In the genomic region with DNA sequence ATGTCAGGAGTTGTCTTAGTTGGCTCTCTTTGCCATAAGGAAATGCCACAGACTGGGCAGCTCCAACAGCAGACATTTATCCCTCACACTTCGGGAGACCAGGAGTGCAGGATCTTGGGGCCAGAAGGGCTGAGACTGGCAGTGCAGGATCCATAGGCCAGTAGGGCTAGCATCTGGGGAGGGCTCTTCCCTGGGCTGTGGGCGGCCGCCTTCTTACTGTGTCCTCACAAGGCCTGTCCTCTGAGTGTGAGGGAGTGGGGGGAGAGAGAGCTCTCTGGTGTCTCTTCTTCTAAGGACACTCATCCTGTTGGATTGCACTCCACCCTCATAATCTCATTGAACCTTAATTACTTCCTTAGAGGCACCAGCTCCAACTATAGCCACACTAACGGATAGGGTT, we compare ENCODE assay signal across 6 cellular contexts.
DNase-seq lines count a peak whose midpoint lies in the region; ATAC-seq and TF ChIP-seq lines count a peak whose summit lies in the region.
"Not testable (repeated sequence)": the region's sequence is repeated elsewhere in the genome, so short reads cannot be mapped to it uniquely, and the experiment has no call there.

No MANE protein-coding gene starts in this region.

- H3K4me2 ChIP-seq in osteoblast (ENCODE audit: insufficient read depth, low read length) = peak overlapping the region; percentile 60

- not testable (repeated sequence) for DNase-seq in HFFc6; osteoblast (ENCODE audit: insufficient read length, low spot score, missing footprints); stimulated activated effector memory CD8-positive, alpha-beta T cell treated with anti-CD3 and anti-CD28 coated beads, Interleukin-12 subunit alpha, Interleukin-12 subunit beta, amount 100 ng/mL, for 72 hours (ENCODE audit: low spot score in 2 of 2)
- DNase-seq in WERI-Rb-1 (peak; percentile 54), chondrocyte (ENCODE audit: low spot score) (peak; percentile 44)

- peak overlapping the region; percentile 69 for H3K4me3 Mint-ChIP-seq in HFFc6
- not testable (repeated sequence) for H3K4me3 Mint-ChIP-seq in chondrocyte (ENCODE audit: unreplicated experiment)
- H3K4me3 Mint-ChIP-seq in stimulated activated effector memory CD8-positive, alpha-beta T cell treated with anti-CD3 and anti-CD28 coated beads, Interleukin-12 subunit alpha, Interleukin-12 subunit beta, amount 100 ng/mL, for 72 hours = peak overlapping the region; percentile 17

- not testable (repeated sequence) for H3K9me3 Mint-ChIP-seq in HFFc6; chondrocyte (ENCODE audit: low read depth); stimulated activated effector memory CD8-positive, alpha-beta T cell treated with anti-CD3 and anti-CD28 coated beads, Interleukin-12 subunit alpha, Interleukin-12 subunit beta, amount 100 ng/mL, for 72 hours

- H3K27ac Mint-ChIP-seq in HFFc6; chondrocyte (ENCODE audit: unreplicated experiment); stimulated activated effector memory CD8-positive, alpha-beta T cell treated with anti-CD3 and anti-CD28 coated beads, Interleukin-12 subunit alpha, Interleukin-12 subunit beta, amount 100 ng/mL, for 72 hours: not testable (repeated sequence)

- H3K4me3 ChIP-seq in ACC112 (ENCODE audit: low read depth, low read length) (0 out of 2 replicates have a peak overlapping the region, but pooled peaks have one; percentile 54), osteoblast (ENCODE audit: insufficient read depth, low read length) (peak overlapping the region; percentile 54)
- H3K4me3 ChIP-seq in WERI-Rb-1 (ENCODE audit: low read depth, low read length) = not testable (repeated sequence)

- ATAC-seq in stimulated activated effector memory CD8-positive, alpha-beta T cell treated with anti-CD3 and anti-CD28 coated beads, Interleukin-12 subunit alpha, Interleukin-12 subunit beta, amount 100 ng/mL, for 72 hours = not testable (repeated sequence)

- not testable (repeated sequence) for H3K36me3 ChIP-seq in ACC112 (ENCODE audit: insufficient read depth, low read length); WERI-Rb-1; osteoblast (ENCODE audit: insufficient read depth, low read length)

- not testable (repeated sequence) for H3K4me1 Mint-ChIP-seq in HFFc6 (ENCODE audit: low read depth); chondrocyte (ENCODE audit: low read depth); stimulated activated effector memory CD8-positive, alpha-beta T cell treated with anti-CD3 and anti-CD28 coated beads, Interleukin-12 subunit alpha, Interleukin-12 subunit beta, amount 100 ng/mL, for 72 hours

- H3K9me3 ChIP-seq in WERI-Rb-1 (ENCODE audit: severe bottlenecking); osteoblast (ENCODE audit: low read depth, low read length): not testable (repeated sequence)

- not testable (repeated sequence) for H2AFZ ChIP-seq in ACC112 (ENCODE audit: low read length, unreplicated experiment); osteoblast (ENCODE audit: low read length)

- H3K4me1 ChIP-seq in ACC112 (ENCODE audit: control insufficient read depth, insufficient read depth, low read length, unreplicated experiment); osteoblast (ENCODE audit: insufficient read depth, low read length): not testable (repeated sequence)

- not testable (repeated sequence) for H4K20me1 ChIP-seq in osteoblast (ENCODE audit: insufficient read depth, low read length)

- TF ChIP-seq CTCF in HFFc6 (IDR thresholded peaks at IDR 0.05); WERI-Rb-1 (IDR thresholded peaks at IDR 0.05; ENCODE audit: low read depth, low read length); chondrocyte (IDR thresholded peaks at IDR 0.05); osteoblast (IDR thresholded peaks at IDR 0.05; ENCODE audit: extremely low read depth, low read depth, low read length): not testable (repeated sequence)

- peaks cover 17% of the 10 kb centered on the region for H3K27me3 ChIP-seq in ACC112 (ENCODE audit: insufficient read depth, low read length)
- not testable (repeated sequence) for H3K27me3 ChIP-seq in WERI-Rb-1 (ENCODE audit: insufficient read depth, low read depth, severe bottlenecking); osteoblast (ENCODE audit: insufficient read depth, low read length)

- not testable (repeated sequence) for H3K27ac ChIP-seq in ACC112 (ENCODE audit: low read depth, low read length); WERI-Rb-1; osteoblast (ENCODE audit: low read depth, low read length)

- peaks cover 21% of the 10 kb centered on the region for H3K27me3 Mint-ChIP-seq in HFFc6 (ENCODE audit: insufficient read depth)
- peaks cover 35% of the 10 kb centered on the region for H3K27me3 Mint-ChIP-seq in chondrocyte (ENCODE audit: low read depth)

- H3K79me2 ChIP-seq in ACC112 (ENCODE audit: control insufficient read depth, insufficient read depth, low read length, unreplicated experiment); osteoblast (ENCODE audit: insufficient read depth, low read length): not testable (repeated sequence)

- not testable (repeated sequence) for H3K36me3 Mint-ChIP-seq in HFFc6 (ENCODE audit: low read depth); chondrocyte (ENCODE audit: low read depth); stimulated activated effector memory CD8-positive, alpha-beta T cell treated with anti-CD3 and anti-CD28 coated beads, Interleukin-12 subunit alpha, Interleukin-12 subunit beta, amount 100 ng/mL, for 72 hours
